Comparison of ENCODE assay signal across 8 cellular contexts in the genomic region with DNA sequence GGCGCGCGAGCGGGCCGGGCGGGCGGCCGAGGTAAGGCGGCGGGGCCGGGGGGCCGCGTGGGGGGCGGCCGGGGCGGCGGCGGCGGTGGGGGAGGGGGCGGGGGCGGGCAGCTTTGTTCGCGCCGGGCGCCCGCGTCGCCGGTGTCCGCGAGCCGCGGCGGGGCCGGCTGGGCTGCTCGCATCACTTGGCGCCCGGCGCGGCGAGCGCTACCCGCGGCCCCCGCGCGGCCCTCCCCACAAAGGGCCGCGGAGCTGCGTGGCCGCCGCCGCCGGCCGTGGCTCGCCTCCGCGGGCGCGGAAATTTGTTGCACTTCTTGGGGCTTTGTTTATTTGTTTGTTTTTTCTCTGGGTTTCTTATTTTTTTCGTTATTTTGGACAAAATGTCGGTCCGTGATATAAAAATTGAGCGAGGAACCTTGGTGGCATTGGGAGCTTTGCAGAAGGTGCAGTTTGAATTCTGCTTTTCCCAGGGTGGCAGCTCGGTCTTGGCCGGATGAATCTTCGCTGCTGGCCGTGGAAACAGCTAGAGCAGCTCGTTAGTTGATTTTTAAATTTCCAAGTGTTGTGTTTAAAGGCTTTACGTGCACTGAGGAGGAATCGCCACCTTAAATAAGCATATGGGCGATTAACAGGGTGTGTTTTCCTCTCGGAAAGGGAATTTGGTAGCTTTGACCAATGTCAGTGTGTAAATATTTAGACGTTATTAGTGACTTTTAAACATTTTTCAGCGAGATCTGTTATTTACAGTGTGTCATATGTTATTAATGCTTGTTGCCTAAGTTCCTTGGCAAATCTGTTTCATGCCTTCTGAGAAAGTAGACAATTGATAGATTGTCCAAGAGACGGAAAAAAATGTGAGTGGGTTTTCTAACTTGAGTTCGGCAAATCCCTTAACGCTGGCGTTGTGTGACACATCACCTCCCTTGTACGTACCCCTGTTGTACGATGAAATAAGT. TPM values are rescaled to one million over a fixed set of nuclear protein-coding genes. Genes with fewer than 3 reads are reported as not detected.
DNase-seq lines count a peak whose midpoint lies in the region; ATAC-seq and TF ChIP-seq lines count a peak whose summit lies in the region.

No MANE protein-coding gene starts in this region.

- H3K27me3 ChIP-seq in left lung: no peaks in the 10 kb centered on the region

- DNase-seq in Right ventricle myocardium superior (peak; percentile 44), Right ventricle myocardium inferior (ENCODE audit: missing footprints) (no peak), HK-2 (ENCODE audit: unreplicated experiment) (peak; percentile 32), left lung (peak in 1 of 2 donors; percentile 85), SHP77 (lab: John Stamatoyannopoulos, UW) (no peak)
- peak; percentile 25 for DNase-seq in T-helper 2 cell treated with Interferon-gamma antibody and Interleukin-4, amounts not matched to agents 5 μg/mL and 100 μg/mL, for 36 hours (ENCODE audit: low spot score)
- peak; percentile 20 for DNase-seq in stimulated activated CD4-positive, alpha-beta T cell treated with anti-CD3 and anti-CD28 coated beads, Interleukin-4, amount 100 ng/mL, for 24 hours

- peak overlapping the region; percentile 85 for H3K27ac ChIP-seq in cingulate gyrus (ENCODE audit: low read depth, low read length)
- peak overlapping the region; percentile 61 to 81 for H3K27ac ChIP-seq in left lung

- H3K9me3 Mint-ChIP-seq in T-helper 2 cell treated with Interferon-gamma antibody and Interleukin-4, amounts not matched to agents 5 μg/mL and 100 μg/mL, for 36 hours: no peaks in the 10 kb centered on the region

- intact Hi-C loops in Right ventricle myocardium superior (cut with DNase I) (no loop called here), Right ventricle myocardium inferior (cut with DNase I) (loop anchor here (10.0 kb wide), 1 partner anchor 914 kb away; a partner anchor contains a TSS), left lung (cut with DNase I) (no loop called here)

- peaks cover 13% of the 10 kb centered on the region for H3K36me3 Mint-ChIP-seq in T-helper 2 cell treated with Interferon-gamma antibody and Interleukin-4, amounts not matched to agents 5 μg/mL and 100 μg/mL, for 36 hours (ENCODE audit: low read depth)

- peak overlapping the region; percentile 99 for H3K4me3 Mint-ChIP-seq in T-helper 2 cell treated with Interferon-gamma antibody and Interleukin-4, amounts not matched to agents 5 μg/mL and 100 μg/mL, for 36 hours

- H3K4me1 ChIP-seq in left lung: peaks cover 17 to 40% of the 10 kb centered on the region in 2 donors

- no peaks in the 10 kb centered on the region for H3K36me3 ChIP-seq in left lung

- peak overlapping the region; percentile 95 for H3K27ac Mint-ChIP-seq in T-helper 2 cell treated with Interferon-gamma antibody and Interleukin-4, amounts not matched to agents 5 μg/mL and 100 μg/mL, for 36 hours

- peaks cover 33% of the 10 kb centered on the region for H3K27me3 Mint-ChIP-seq in T-helper 2 cell treated with Interferon-gamma antibody and Interleukin-4, amounts not matched to agents 5 μg/mL and 100 μg/mL, for 36 hours (ENCODE audit: low read depth)

- ATAC-seq in Right ventricle myocardium superior (ENCODE audit: poor library complexity) (peak; percentile 35), Right ventricle myocardium inferior (no peak), left lung (no peak)

- no peak for TF ChIP-seq CTCF in left lung (IDR thresholded peaks at IDR 0.05)

- peaks cover 38% of the 10 kb centered on the region for H3K4me1 Mint-ChIP-seq in T-helper 2 cell treated with Interferon-gamma antibody and Interleukin-4, amounts not matched to agents 5 μg/mL and 100 μg/mL, for 36 hours (ENCODE audit: low read depth)

- peak overlapping the region; percentile 52 to 61 for H3K4me3 ChIP-seq in left lung

- no peaks in the 10 kb centered on the region for H3K9me3 ChIP-seq in left lung

RNA-seq across cellular contexts. Expression of a gene that starts 0.8 kb away (rescaled TPM):
- total RNA-seq in Right ventricle myocardium superior (49.2 TPM), Right ventricle myocardium inferior (48.4 TPM), left lung (10 to 100 TPM; 53.7 to 59.1 TPM)

Comparison
In these comparisons a context has a peak if more than half of its experiments do, and no peak if none do; other contexts are left out.
1. DNase-seq: peak in Right ventricle myocardium superior (single experiment), HK-2 (single experiment), T-helper 2 cell treated with Interferon-gamma antibody and Interleukin-4, amounts not matched to agents 5 μg/mL and 100 μg/mL, for 36 hours (single experiment) and stimulated activated CD4-positive, alpha-beta T cell treated with anti-CD3 and anti-CD28 coated beads, Interleukin-4, amount 100 ng/mL, for 24 hours (single experiment); none in Right ventricle myocardium inferior (single experiment) and SHP77 (0 of 2).